Comparison of ENCODE assay signal across 23 cellular contexts in the genomic region with DNA sequence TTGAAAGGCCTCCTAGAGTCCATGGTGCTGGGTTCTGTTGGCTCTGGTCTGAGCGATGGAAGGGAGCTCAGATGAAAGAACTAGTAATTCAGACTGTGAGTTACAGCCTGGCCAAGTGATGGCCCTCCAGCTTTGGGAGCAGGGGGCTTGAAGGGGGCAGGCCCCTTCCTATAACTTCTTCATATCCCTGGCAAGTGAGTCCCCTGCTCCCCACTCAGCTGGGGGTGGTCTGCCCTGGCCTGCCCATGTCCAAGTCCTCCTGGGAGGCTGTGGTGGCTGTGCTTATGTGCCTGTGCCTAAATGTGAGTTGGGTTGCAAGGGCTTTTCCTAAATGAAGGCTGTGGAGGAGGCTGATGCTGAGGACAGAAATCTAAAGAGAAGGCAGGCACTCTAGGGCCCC.
"Had no signal": no experiment of that assay in that cellular context is flagged by ENCODE, and none has a peak within 500 bp of the region (broad histone marks: within the 10 kb centered on the region; RNA-seq: fewer than 3 reads in every experiment).

No MANE protein-coding gene starts in this region.

- H3K4me3 Mint-ChIP-seq: activated CD4-positive, alpha-beta T cell treated with anti-CD3 and anti-CD28 coated beads for 36 hours; activated naive CD8-positive, alpha-beta T cell treated with anti-CD3 and anti-CD28 coated beads, Interleukin-2, amount 10 ng/mL, durations not matched to agents 7 days and 5 days; naive thymus-derived CD8-positive, alpha-beta T cell; stimulated activated naive CD8-positive, alpha-beta T cell treated with anti-CD3 and anti-CD28 coated beads, Interleukin-15, amount 100 ng/mL, for 72 hours had no signal

- H3K4me1 Mint-ChIP-seq: activated CD4-positive, alpha-beta T cell treated with anti-CD3 and anti-CD28 coated beads for 36 hours had no signal

- H3K9me3 Mint-ChIP-seq: activated naive CD8-positive, alpha-beta T cell treated with anti-CD3 and anti-CD28 coated beads, Interleukin-2, amount 10 ng/mL, durations not matched to agents 7 days and 5 days; naive thymus-derived CD8-positive, alpha-beta T cell; stimulated activated naive CD8-positive, alpha-beta T cell treated with anti-CD3 and anti-CD28 coated beads, Interleukin-15, amount 100 ng/mL, for 72 hours had no signal

- H3K36me3 Mint-ChIP-seq: naive thymus-derived CD8-positive, alpha-beta T cell had no signal

- H3K4me3 ChIP-seq: breast epithelium, colonic mucosa, gastroesophageal sphincter, heart right ventricle, lung, ovary, psoas muscle, SJSA1, suprapubic skin, transverse colon had no signal

- H3K36me3 ChIP-seq: breast epithelium, colonic mucosa, gastroesophageal sphincter, heart right ventricle, ovary, SJSA1, suprapubic skin, transverse colon had no signal

- H3K27ac Mint-ChIP-seq: activated CD4-positive, alpha-beta T cell treated with anti-CD3 and anti-CD28 coated beads for 36 hours; stimulated activated naive CD8-positive, alpha-beta T cell treated with anti-CD3 and anti-CD28 coated beads, Interleukin-15, amount 100 ng/mL, for 72 hours had no signal

- H3K27me3 Mint-ChIP-seq: activated CD4-positive, alpha-beta T cell treated with anti-CD3 and anti-CD28 coated beads for 36 hours; activated naive CD8-positive, alpha-beta T cell treated with anti-CD3 and anti-CD28 coated beads, Interleukin-2, amount 10 ng/mL, durations not matched to agents 7 days and 5 days; stimulated activated naive CD8-positive, alpha-beta T cell treated with anti-CD3 and anti-CD28 coated beads, Interleukin-15, amount 100 ng/mL, for 72 hours had no signal

- H3K9me3 ChIP-seq: breast epithelium, colonic mucosa, gastroesophageal sphincter, heart right ventricle, ovary, psoas muscle, SJSA1, suprapubic skin, transverse colon had no signal

- DNase-seq: activated CD4-positive, alpha-beta T cell treated with anti-CD3 and anti-CD28 coated beads for 36 hours; activated CD4-positive, alpha-beta T cell treated with anti-CD3 and anti-CD28 coated beads, Interleukin-2, amount 50 U/mL, for 4 hours; activated naive CD4-positive, alpha-beta T cell; activated naive CD8-positive, alpha-beta T cell treated with anti-CD3 and anti-CD28 coated beads, Interleukin-2, amount 10 ng/mL, durations not matched to agents 7 days and 5 days; activated T-cell treated with anti-CD3 and anti-CD28 coated beads for 4 hours; amniotic stem cell; colonic mucosa; heart right ventricle; kidney; naive thymus-derived CD8-positive, alpha-beta T cell; psoas muscle; stimulated activated CD4-positive, alpha-beta T cell treated with anti-CD3 and anti-CD28 coated beads, Interleukin-4, amount 100 ng/mL, for 24 hours; T-helper 9 cell; transverse colon had no signal

- ATAC-seq: activated CD4-positive, alpha-beta T cell treated with anti-CD3 and anti-CD28 coated beads for 36 hours; gastroesophageal sphincter; heart right ventricle; naive thymus-derived CD8-positive, alpha-beta T cell; psoas muscle; right cardiac atrium; stimulated activated naive CD8-positive, alpha-beta T cell treated with anti-CD3 and anti-CD28 coated beads, Interleukin-15, amount 100 ng/mL, for 72 hours had no signal

- H3K27me3 ChIP-seq: breast epithelium, colonic mucosa, gastroesophageal sphincter, heart right ventricle, ovary, suprapubic skin, transverse colon had no signal

- H3K27ac ChIP-seq: breast epithelium, colonic mucosa, epithelial cell of prostate, gastroesophageal sphincter, heart right ventricle, ovary, psoas muscle, SJSA1, suprapubic skin, transverse colon had no signal

- H3K4me1 ChIP-seq: breast epithelium, gastroesophageal sphincter, heart right ventricle, psoas muscle, SJSA1, suprapubic skin had no signal
